Comparison of ENCODE assay signal across 1 cellular context in the genomic region with DNA sequence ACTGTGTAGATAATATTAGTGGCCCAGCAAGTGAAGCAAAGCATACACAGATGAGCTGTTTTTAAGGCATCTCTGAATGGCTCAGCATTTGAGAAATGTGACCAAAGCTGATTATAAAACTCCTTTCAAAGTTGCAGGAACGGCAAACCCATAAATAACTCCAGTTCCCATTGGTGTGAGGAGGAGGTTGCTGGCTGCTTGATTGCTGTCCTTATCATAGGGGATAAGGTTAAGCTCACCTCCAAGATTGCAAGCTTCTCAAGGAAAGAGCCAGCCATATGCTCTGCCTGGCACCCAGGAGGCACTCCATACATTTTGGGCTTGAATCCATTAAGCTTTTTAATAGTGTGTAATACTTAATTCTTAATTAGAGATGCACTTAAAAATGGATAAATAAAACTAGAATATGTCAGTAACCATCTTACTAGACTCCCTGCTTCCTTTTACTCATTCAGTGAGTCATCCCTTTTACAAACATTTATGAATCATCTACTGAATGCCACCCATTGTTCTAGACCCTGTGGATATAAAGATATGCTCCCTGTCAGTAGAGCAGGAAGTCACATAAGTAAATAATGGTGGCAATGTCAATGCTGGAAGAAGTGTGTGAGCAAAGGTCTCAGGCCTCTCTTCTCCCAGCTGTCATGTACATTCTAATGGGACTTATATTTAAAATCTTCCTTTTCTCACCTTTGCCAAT.
A peak's percentile ranks its signal among the peaks of the same experiment; 100 is the strongest.
TF ChIP-seq lines count a peak whose summit lies in the region.

No MANE protein-coding gene starts in this region.

TF ChIP-seq in HepG2, 621 proteins besides CTCF, POLR2A, EP300 and RAD21 (continued from another document and continues in another):
- TF ChIP-seq MXI1 (IDR thresholded peaks at IDR 0.05; ENCODE audit: borderline replicate concordance, low read depth, low read length) = peak; percentile 86; the same call in 1 of the 3 replicates
- no peak for TF ChIP-seq ZFP82 (CRISPR knock-in tag; IDR thresholded peaks at IDR 0.05; ENCODE audit: borderline replicate concordance)
- no peak for TF ChIP-seq ZBTB37 (CRISPR knock-in tag; IDR thresholded peaks at IDR 0.05)
- no peak for TF ChIP-seq GABPA (IDR thresholded peaks at IDR 0.05; ENCODE audit: low read depth, low read length)
- peak; percentile 62 for TF ChIP-seq GABPA (CRISPR knock-in tag; IDR thresholded peaks at IDR 0.05; ENCODE audit: low read depth)
- 0 out of 2 replicates have a peak, but pooled peaks have one; percentile 25 for TF ChIP-seq RFXANK (CRISPR knock-in tag; IDR thresholded peaks at IDR 0.05)
- TF ChIP-seq ZNF263 (CRISPR knock-in tag; IDR thresholded peaks at IDR 0.05) = peak; percentile 87
- no peak; the same call in 1 of the 2 replicates for TF ChIP-seq SIN3A (IDR thresholded peaks at IDR 0.05; ENCODE audit: borderline replicate concordance, low read depth, low read length)
- no peak for TF ChIP-seq ARHGAP35 (CRISPR knock-in tag; IDR thresholded peaks at IDR 0.05; ENCODE audit: borderline replicate concordance)
- TF ChIP-seq ELF1 (CRISPR knock-in tag; IDR thresholded peaks at IDR 0.05) = peak; percentile 77
- TF ChIP-seq ZKSCAN8 (CRISPR knock-in tag; IDR thresholded peaks at IDR 0.05; ENCODE audit: borderline replicate concordance) = peak; percentile 89; the same call in 1 of the 2 replicates
- no peak for TF ChIP-seq PCBP2 (optimal IDR thresholded peaks at IDR 0.05; ENCODE audit: low read depth, low read length, poor library complexity, severe bottlenecking)
- TF ChIP-seq SIN3B (IDR thresholded peaks at IDR 0.05; ENCODE audit: low read length) = no peak
- TF ChIP-seq ZBTB39 (CRISPR knock-in tag; IDR thresholded peaks at IDR 0.05) = no peak
- peak; percentile 73 for TF ChIP-seq KAT8 (CRISPR knock-in tag; IDR thresholded peaks at IDR 0.05)
- TF ChIP-seq, protein P1, sequence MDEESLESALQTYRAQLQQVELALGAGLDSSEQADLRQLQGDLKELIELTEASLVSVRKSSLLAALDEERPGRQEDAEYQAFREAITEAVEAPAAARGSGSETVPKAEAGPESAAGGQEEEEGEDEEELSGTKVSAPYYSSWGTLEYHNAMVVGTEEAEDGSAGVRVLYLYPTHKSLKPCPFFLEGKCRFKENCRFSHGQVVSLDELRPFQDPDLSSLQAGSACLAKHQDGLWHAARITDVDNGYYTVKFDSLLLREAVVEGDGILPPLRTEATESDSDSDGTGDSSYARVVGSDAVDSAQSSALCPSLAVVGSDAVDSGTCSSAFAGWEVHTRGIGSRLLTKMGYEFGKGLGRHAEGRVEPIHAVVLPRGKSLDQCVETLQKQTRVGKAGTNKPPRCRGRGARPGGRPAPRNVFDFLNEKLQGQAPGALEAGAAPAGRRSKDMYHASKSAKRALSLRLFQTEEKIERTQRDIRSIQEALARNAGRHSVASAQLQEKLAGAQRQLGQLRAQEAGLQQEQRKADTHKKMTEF (CRISPR knock-in tag; IDR thresholded peaks at IDR 0.05) = peak; percentile 86
- peak; percentile 60; the same call in 1 of the 2 replicates for TF ChIP-seq MXD4 (CRISPR knock-in tag; IDR thresholded peaks at IDR 0.05)
- no peak for TF ChIP-seq ZNF552 (CRISPR knock-in tag; IDR thresholded peaks at IDR 0.05; ENCODE audit: borderline replicate concordance)
- TF ChIP-seq GATA4 (IDR thresholded peaks at IDR 0.05; ENCODE audit: borderline replicate concordance, low read depth) = peak; percentile 75; the same call in 1 of the 2 replicates
- peak; percentile 64; the same call in 1 of the 2 replicates for TF ChIP-seq CREB1 (IDR thresholded peaks at IDR 0.05)
- TF ChIP-seq CREB1 (CRISPR knock-in tag; IDR thresholded peaks at IDR 0.05) = peak; percentile 74
- peak; percentile 97 for TF ChIP-seq FOSL2 (CRISPR knock-in tag; IDR thresholded peaks at IDR 0.05)
- TF ChIP-seq, protein P2, sequence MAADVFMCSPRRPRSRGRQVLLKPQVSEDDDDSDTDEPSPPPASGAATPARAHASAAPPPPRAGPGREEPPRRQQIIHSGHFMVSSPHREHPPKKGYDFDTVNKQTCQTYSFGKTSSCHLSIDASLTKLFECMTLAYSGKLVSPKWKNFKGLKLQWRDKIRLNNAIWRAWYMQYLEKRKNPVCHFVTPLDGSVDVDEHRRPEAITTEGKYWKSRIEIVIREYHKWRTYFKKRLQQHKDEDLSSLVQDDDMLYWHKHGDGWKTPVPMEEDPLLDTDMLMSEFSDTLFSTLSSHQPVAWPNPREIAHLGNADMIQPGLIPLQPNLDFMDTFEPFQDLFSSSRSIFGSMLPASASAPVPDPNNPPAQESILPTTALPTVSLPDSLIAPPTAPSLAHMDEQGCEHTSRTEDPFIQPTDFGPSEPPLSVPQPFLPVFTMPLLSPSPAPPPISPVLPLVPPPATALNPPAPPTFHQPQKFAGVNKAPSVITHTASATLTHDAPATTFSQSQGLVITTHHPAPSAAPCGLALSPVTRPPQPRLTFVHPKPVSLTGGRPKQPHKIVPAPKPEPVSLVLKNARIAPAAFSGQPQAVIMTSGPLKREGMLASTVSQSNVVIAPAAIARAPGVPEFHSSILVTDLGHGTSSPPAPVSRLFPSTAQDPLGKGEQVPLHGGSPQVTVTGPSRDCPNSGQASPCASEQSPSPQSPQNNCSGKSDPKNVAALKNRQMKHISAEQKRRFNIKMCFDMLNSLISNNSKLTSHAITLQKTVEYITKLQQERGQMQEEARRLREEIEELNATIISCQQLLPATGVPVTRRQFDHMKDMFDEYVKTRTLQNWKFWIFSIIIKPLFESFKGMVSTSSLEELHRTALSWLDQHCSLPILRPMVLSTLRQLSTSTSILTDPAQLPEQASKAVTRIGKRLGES (CRISPR knock-in tag; IDR thresholded peaks at IDR 0.05; ENCODE audit: borderline replicate concordance) = no peak
- peak; percentile 82 for TF ChIP-seq GFI1 (CRISPR knock-in tag; IDR thresholded peaks at IDR 0.05; ENCODE audit: borderline replicate concordance)
- TF ChIP-seq, protein P3, sequence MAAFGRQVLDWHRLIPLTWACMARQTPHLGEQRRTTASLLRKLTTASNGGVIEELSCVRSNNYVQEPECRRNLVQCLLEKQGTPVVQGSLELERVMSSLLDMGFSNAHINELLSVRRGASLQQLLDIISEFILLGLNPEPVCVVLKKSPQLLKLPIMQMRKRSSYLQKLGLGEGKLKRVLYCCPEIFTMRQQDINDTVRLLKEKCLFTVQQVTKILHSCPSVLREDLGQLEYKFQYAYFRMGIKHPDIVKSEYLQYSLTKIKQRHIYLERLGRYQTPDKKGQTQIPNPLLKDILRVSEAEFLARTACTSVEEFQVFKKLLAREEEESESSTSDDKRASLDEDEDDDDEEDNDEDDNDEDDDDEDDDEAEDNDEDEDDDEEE (CRISPR knock-in tag; IDR thresholded peaks at IDR 0.05) = no peak
- peak; percentile 46; the same call in 1 of the 2 replicates for TF ChIP-seq ARNT2 (CRISPR knock-in tag; IDR thresholded peaks at IDR 0.05; ENCODE audit: low read depth)
- 0 out of 2 replicates have a peak, but pooled peaks have one; percentile 47 for TF ChIP-seq NR2F2 (IDR thresholded peaks at IDR 0.05; ENCODE audit: borderline replicate concordance, low read depth)
- peak; percentile 74; the same call in 1 of the 2 replicates for TF ChIP-seq KDM3A (CRISPR knock-in tag; IDR thresholded peaks at IDR 0.05; ENCODE audit: low read depth)
- TF ChIP-seq ZNF17 (CRISPR knock-in tag; IDR thresholded peaks at IDR 0.05) = 0 out of 2 replicates have a peak, but pooled peaks have one; percentile 28
- TF ChIP-seq MEIS1 (CRISPR knock-in tag; IDR thresholded peaks at IDR 0.05; ENCODE audit: borderline replicate concordance) = no peak
- TF ChIP-seq FOXJ3 (CRISPR knock-in tag; IDR thresholded peaks at IDR 0.05; ENCODE audit: borderline replicate concordance) = peak; percentile 75; the same call in 1 of the 2 replicates
- no peak for TF ChIP-seq MZF1 (CRISPR knock-in tag; IDR thresholded peaks at IDR 0.05; ENCODE audit: borderline replicate concordance)
- no peak for TF ChIP-seq PCBP1 (IDR thresholded peaks at IDR 0.05; ENCODE audit: borderline replicate concordance, low read depth, low read length)
- no peak for TF ChIP-seq BHLHE40 (IDR thresholded peaks at IDR 0.05; ENCODE audit: low read length)
- peak; percentile 73; the same call in 1 of the 2 replicates for TF ChIP-seq FOXK1 (CRISPR knock-in tag; IDR thresholded peaks at IDR 0.05; ENCODE audit: borderline replicate concordance, low read depth)
- no peak for TF ChIP-seq ZBTB40 (IDR thresholded peaks at IDR 0.05)
- TF ChIP-seq ZBTB40 (CRISPR knock-in tag; IDR thresholded peaks at IDR 0.05) = no peak
- peak; percentile 92 for TF ChIP-seq NFIC (IDR thresholded peaks at IDR 0.05; ENCODE audit: low read length)
- no peak for TF ChIP-seq ZNF382 (CRISPR knock-in tag; IDR thresholded peaks at IDR 0.05; ENCODE audit: borderline replicate concordance)
- TF ChIP-seq ATM (IDR thresholded peaks at IDR 0.05; ENCODE audit: borderline replicate concordance) = no peak
- TF ChIP-seq PAWR (CRISPR knock-in tag; IDR thresholded peaks at IDR 0.05; ENCODE audit: borderline replicate concordance) = no peak
- peak; percentile 100 for TF ChIP-seq ELF3 (CRISPR knock-in tag; IDR thresholded peaks at IDR 0.05)
